In genomic region chr15:55290361-55291057, GRCh38 we compare ENCODE assay signal across 1 cellular context.
TF ChIP-seq lines count a peak whose summit lies in the region.

No MANE protein-coding gene starts in this region.

TF ChIP-seq in HepG2, 621 proteins besides CTCF, POLR2A, EP300 and RAD21 (continued from another document and continues in another):
- TF ChIP-seq, protein P1, sequence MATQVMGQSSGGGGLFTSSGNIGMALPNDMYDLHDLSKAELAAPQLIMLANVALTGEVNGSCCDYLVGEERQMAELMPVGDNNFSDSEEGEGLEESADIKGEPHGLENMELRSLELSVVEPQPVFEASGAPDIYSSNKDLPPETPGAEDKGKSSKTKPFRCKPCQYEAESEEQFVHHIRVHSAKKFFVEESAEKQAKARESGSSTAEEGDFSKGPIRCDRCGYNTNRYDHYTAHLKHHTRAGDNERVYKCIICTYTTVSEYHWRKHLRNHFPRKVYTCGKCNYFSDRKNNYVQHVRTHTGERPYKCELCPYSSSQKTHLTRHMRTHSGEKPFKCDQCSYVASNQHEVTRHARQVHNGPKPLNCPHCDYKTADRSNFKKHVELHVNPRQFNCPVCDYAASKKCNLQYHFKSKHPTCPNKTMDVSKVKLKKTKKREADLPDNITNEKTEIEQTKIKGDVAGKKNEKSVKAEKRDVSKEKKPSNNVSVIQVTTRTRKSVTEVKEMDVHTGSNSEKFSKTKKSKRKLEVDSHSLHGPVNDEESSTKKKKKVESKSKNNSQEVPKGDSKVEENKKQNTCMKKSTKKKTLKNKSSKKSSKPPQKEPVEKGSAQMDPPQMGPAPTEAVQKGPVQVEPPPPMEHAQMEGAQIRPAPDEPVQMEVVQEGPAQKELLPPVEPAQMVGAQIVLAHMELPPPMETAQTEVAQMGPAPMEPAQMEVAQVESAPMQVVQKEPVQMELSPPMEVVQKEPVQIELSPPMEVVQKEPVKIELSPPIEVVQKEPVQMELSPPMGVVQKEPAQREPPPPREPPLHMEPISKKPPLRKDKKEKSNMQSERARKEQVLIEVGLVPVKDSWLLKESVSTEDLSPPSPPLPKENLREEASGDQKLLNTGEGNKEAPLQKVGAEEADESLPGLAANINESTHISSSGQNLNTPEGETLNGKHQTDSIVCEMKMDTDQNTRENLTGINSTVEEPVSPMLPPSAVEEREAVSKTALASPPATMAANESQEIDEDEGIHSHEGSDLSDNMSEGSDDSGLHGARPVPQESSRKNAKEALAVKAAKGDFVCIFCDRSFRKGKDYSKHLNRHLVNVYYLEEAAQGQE (IDR thresholded peaks at IDR 0.05; ENCODE audit: borderline replicate concordance in 1 of 2, low read depth in 1 of 2, low read length in 2 of 2): no peak
- TF ChIP-seq ZNF619 (CRISPR knock-in tag; IDR thresholded peaks at IDR 0.05): no peak
- TF ChIP-seq HNRNPL (IDR thresholded peaks at IDR 0.05; ENCODE audit: low read depth, low read length): no peak
- no peak for TF ChIP-seq ZBTB25 (CRISPR knock-in tag; IDR thresholded peaks at IDR 0.05)
- TF ChIP-seq KDM5A (IDR thresholded peaks at IDR 0.05; ENCODE audit: borderline replicate concordance, low read length): no peak
- TF ChIP-seq SMYD3 (CRISPR knock-in tag; IDR thresholded peaks at IDR 0.05): no peak
- TF ChIP-seq, protein P2, sequence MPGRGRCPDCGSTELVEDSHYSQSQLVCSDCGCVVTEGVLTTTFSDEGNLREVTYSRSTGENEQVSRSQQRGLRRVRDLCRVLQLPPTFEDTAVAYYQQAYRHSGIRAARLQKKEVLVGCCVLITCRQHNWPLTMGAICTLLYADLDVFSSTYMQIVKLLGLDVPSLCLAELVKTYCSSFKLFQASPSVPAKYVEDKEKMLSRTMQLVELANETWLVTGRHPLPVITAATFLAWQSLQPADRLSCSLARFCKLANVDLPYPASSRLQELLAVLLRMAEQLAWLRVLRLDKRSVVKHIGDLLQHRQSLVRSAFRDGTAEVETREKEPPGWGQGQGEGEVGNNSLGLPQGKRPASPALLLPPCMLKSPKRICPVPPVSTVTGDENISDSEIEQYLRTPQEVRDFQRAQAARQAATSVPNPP (CRISPR knock-in tag; IDR thresholded peaks at IDR 0.05): no peak
- TF ChIP-seq ZNF614 (CRISPR knock-in tag; IDR thresholded peaks at IDR 0.05; ENCODE audit: borderline replicate concordance): no peak
- peak; percentile 55; the same call in 1 of the 2 replicates for TF ChIP-seq KDM2A (CRISPR knock-in tag; IDR thresholded peaks at IDR 0.05; ENCODE audit: borderline replicate concordance, low read depth)
- TF ChIP-seq NFYB (CRISPR knock-in tag; IDR thresholded peaks at IDR 0.05): no peak
- peak; percentile 69; the same call in 1 of the 2 replicates for TF ChIP-seq ZNF747 (CRISPR knock-in tag; IDR thresholded peaks at IDR 0.05; ENCODE audit: borderline replicate concordance)
- TF ChIP-seq ZFP36 (IDR thresholded peaks at IDR 0.05; ENCODE audit: borderline replicate concordance, low read depth, low read length, partially characterized antibody): no peak
- no peak for TF ChIP-seq SAFB2 (CRISPR knock-in tag; IDR thresholded peaks at IDR 0.05; ENCODE audit: borderline replicate concordance, low read depth)
- TF ChIP-seq, protein P3, sequence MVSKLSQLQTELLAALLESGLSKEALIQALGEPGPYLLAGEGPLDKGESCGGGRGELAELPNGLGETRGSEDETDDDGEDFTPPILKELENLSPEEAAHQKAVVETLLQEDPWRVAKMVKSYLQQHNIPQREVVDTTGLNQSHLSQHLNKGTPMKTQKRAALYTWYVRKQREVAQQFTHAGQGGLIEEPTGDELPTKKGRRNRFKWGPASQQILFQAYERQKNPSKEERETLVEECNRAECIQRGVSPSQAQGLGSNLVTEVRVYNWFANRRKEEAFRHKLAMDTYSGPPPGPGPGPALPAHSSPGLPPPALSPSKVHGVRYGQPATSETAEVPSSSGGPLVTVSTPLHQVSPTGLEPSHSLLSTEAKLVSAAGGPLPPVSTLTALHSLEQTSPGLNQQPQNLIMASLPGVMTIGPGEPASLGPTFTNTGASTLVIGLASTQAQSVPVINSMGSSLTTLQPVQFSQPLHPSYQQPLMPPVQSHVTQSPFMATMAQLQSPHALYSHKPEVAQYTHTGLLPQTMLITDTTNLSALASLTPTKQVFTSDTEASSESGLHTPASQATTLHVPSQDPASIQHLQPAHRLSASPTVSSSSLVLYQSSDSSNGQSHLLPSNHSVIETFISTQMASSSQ (IDR thresholded peaks at IDR 0.05; ENCODE audit: low read depth): no peak
- TF ChIP-seq, protein P3 (CRISPR knock-in tag; IDR thresholded peaks at IDR 0.05; ENCODE audit: borderline replicate concordance): peak; percentile 43; the same call in 1 of the 2 replicates
- no peak for TF ChIP-seq ZNF512B (CRISPR knock-in tag; IDR thresholded peaks at IDR 0.05; ENCODE audit: borderline replicate concordance)
- no peak for TF ChIP-seq ZFP90 (CRISPR knock-in tag; IDR thresholded peaks at IDR 0.05; ENCODE audit: borderline replicate concordance)
- TF ChIP-seq, protein P4, sequence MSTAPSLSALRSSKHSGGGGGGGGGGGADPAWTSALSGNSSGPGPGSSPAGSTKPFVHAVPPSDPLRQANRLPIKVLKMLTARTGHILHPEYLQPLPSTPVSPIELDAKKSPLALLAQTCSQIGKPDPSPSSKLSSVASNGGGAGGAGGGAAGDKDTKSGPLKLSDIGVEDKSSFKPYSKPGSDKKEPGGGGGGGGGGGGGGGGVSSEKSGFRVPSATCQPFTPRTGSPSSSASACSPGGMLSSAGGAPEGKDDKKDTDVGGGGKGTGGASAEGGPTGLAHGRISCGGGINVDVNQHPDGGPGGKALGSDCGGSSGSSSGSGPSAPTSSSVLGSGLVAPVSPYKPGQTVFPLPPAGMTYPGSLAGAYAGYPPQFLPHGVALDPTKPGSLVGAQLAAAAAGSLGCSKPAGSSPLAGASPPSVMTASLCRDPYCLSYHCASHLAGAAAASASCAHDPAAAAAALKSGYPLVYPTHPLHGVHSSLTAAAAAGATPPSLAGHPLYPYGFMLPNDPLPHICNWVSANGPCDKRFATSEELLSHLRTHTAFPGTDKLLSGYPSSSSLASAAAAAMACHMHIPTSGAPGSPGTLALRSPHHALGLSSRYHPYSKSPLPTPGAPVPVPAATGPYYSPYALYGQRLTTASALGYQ (CRISPR knock-in tag; IDR thresholded peaks at IDR 0.05): no peak
- TF ChIP-seq ZFP91 (CRISPR knock-in tag; IDR thresholded peaks at IDR 0.05; ENCODE audit: borderline replicate concordance): no peak; the same call in 1 of the 2 replicates
- no peak; the same call in 1 of the 2 replicates for TF ChIP-seq ZNF703 (CRISPR knock-in tag; IDR thresholded peaks at IDR 0.05; ENCODE audit: borderline replicate concordance)
- TF ChIP-seq, protein P5, sequence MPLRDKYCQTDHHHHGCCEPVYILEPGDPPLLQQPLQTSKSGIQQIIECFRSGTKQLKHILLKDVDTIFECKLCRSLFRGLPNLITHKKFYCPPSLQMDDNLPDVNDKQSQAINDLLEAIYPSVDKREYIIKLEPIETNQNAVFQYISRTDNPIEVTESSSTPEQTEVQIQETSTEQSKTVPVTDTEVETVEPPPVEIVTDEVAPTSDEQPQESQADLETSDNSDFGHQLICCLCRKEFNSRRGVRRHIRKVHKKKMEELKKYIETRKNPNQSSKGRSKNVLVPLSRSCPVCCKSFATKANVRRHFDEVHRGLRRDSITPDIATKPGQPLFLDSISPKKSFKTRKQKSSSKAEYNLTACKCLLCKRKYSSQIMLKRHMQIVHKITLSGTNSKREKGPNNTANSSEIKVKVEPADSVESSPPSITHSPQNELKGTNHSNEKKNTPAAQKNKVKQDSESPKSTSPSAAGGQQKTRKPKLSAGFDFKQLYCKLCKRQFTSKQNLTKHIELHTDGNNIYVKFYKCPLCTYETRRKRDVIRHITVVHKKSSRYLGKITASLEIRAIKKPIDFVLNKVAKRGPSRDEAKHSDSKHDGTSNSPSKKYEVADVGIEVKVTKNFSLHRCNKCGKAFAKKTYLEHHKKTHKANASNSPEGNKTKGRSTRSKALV (CRISPR knock-in tag; IDR thresholded peaks at IDR 0.05): no peak; the same call in 1 of the 2 replicates
- TF ChIP-seq ATM (IDR thresholded peaks at IDR 0.05; ENCODE audit: borderline replicate concordance): no peak
- peak; percentile 87 for TF ChIP-seq BCL6 (CRISPR knock-in tag; IDR thresholded peaks at IDR 0.05)
- TF ChIP-seq TAF15 (IDR thresholded peaks at IDR 0.05; ENCODE audit: low read depth, low read length, poor library complexity, severe bottlenecking): no peak
- no peak for TF ChIP-seq JDP2 (CRISPR knock-in tag; IDR thresholded peaks at IDR 0.05; ENCODE audit: borderline replicate concordance)
- TF ChIP-seq ATF7-NPFF (CRISPR knock-in tag; IDR thresholded peaks at IDR 0.05; ENCODE audit: low read depth): peak; percentile 0; the same call in 1 of the 2 replicates
- no peak for TF ChIP-seq SMARCC2 (IDR thresholded peaks at IDR 0.05)
- TF ChIP-seq CREB3 (CRISPR knock-in tag; IDR thresholded peaks at IDR 0.05): no peak
- TF ChIP-seq ZNF329 (CRISPR knock-in tag; IDR thresholded peaks at IDR 0.05; ENCODE audit: low read depth): no peak
